In genomic region chr18:135045-135444, GRCh38 we compare ENCODE assay signal across 33 cellular contexts.
"Had no signal": no experiment of that assay in that cellular context is flagged by ENCODE, and none has a peak within 500 bp of the region (broad histone marks: within the 10 kb centered on the region; RNA-seq: fewer than 3 reads in every experiment).

No MANE protein-coding gene starts in this region.

- H3K4me1 ChIP-seq: adrenal gland, ascending aorta, body of pancreas, breast epithelium had no signal

- DNase-seq: activated effector memory CD4-positive, alpha-beta T cell treated with anti-CD3 and anti-CD28 coated beads, Interleukin-2, amount 50 U/mL, for 16 hours; activated effector memory CD4-positive, alpha-beta T cell treated with Interleukin-2 at 50 U/mL for 16 hours; activated gamma-delta T cell; activated gamma-delta T cell treated with Interleukin-2 at 50 U/mL for 16 hours; activated naive CD4-positive, alpha-beta T cell; activated naive CD4-positive, alpha-beta T cell treated with anti-CD3 and anti-CD28 coated beads for 36 hours; activated naive CD4-positive, alpha-beta T cell treated with anti-CD3 and anti-CD28 coated beads, Interleukin-2, amount 10 ng/mL, durations not matched to agents 7 days and 5 days; activated naive CD4-positive, alpha-beta T cell treated with anti-CD3 and anti-CD28 coated beads, Interleukin-2, amount 50 U/mL, for 16 hours; activated naive CD4-positive, alpha-beta T cell treated with Interleukin-2 at 50 U/mL for 16 hours; activated naive CD8-positive, alpha-beta T cell treated with anti-CD3 and anti-CD28 coated beads for 36 hours; activated naive CD8-positive, alpha-beta T cell treated with anti-CD3 and anti-CD28 coated beads, Interleukin-2, amount 10 ng/mL, durations not matched to agents 7 days and 5 days; activated naive CD8-positive, alpha-beta T cell treated with anti-CD3 and anti-CD28 coated beads, Interleukin-2, amount 50 U/mL, for 24 hours; activated T-cell treated with anti-CD3 and anti-CD28 coated beads, Interleukin-2, amount 50 U/mL, for 4 hours; activated T-cell treated with anti-CD3 and anti-CD28 coated beads, Interleukin-2, amount 50 U/mL, for 48 hours; activated T-cell treated with anti-CD3 and anti-CD28 coated beads, Interleukin-2, amount 50 U/mL, for 72 hours; adrenal gland; amniotic stem cell; amygdala; anterior cingulate cortex; aorta; body of pancreas; brain microvascular endothelial cell; caudate nucleus; central memory CD4-positive, alpha-beta T cell; cerebellar nuclear complex had no signal

- H3K27me3 ChIP-seq: adrenal gland, ascending aorta, body of pancreas, brain microvascular endothelial cell, breast epithelium, cardiac muscle cell had no signal

- H3K27ac ChIP-seq: adrenal gland, ascending aorta, body of pancreas, brain microvascular endothelial cell, breast epithelium, cardiac muscle cell had no signal

- FAIRE-seq: astrocyte, bronchial epithelial cell, colon had no signal

- H3K36me3 ChIP-seq: adrenal gland, ascending aorta, brain microvascular endothelial cell, breast epithelium, cardiac muscle cell had no signal

- ATAC-seq: activated naive CD4-positive, alpha-beta T cell treated with anti-CD3 and anti-CD28 coated beads, Interleukin-2, amount 50 U/mL, for 72 hours; activated naive CD8-positive, alpha-beta T cell treated with anti-CD3 and anti-CD28 coated beads, Interleukin-2, amount 50 U/mL, for 24 hours; activated T-cell treated with anti-CD3 and anti-CD28 coated beads, Interleukin-2, amount 50 U/mL, for 4 hours; activated T-cell treated with anti-CD3 and anti-CD28 coated beads, Interleukin-2, amount 50 U/mL, for 72 hours; activated T-helper 17 cell treated with anti-CD3 and anti-CD28 coated beads, Interleukin-2, amount 50 U/mL, for 72 hours; body of pancreas had no signal

- H3K4me3 ChIP-seq: adrenal gland, ascending aorta, body of pancreas, breast epithelium, cardiac muscle cell had no signal

- H3K9me3 ChIP-seq: adrenal gland, ascending aorta, body of pancreas had no signal
